11 cellular contexts compared by ENCODE assay signal in the genomic region with DNA sequence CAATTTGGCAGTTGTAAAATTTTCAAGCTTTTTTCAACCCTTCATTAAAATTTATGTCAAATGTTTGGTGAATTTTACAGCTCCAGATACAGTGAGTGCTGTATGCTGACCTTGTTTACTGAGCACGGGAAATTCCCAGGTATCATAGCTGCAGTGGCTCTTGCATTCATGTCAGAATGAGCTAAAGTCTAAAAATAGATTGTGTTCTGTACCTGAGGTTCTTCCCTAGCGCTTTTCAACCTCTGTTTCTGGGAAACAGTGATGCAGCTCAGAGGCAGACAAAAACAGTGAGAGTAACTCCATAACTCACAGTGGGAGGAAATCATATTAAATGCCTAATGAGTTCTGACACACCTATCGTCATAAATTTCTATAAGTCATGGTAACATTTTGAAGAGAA.
DNase-seq lines count a peak whose midpoint lies in the region; ATAC-seq and TF ChIP-seq lines count a peak whose summit lies in the region.
"Had no signal": no experiment of that assay in that cellular context is flagged by ENCODE, and none has a peak within 500 bp of the region (broad histone marks: within the 10 kb centered on the region; RNA-seq: fewer than 3 reads in every experiment).

No MANE protein-coding gene starts in this region.

- TF ChIP-seq CTCF in GM06990 (IDR thresholded peaks at IDR 0.05; ENCODE audit: insufficient read depth, low read length, poor library complexity, severe bottlenecking) (no peak), epithelial cell of esophagus (IDR thresholded peaks at IDR 0.05; ENCODE audit: insufficient read depth, low read depth, low read length, missing control alignments) (no peak)

- no peaks in the 10 kb centered on the region for H3K36me3 ChIP-seq in GM06990 (ENCODE audit: control insufficient read depth, insufficient read depth, low read length)

- DNase-seq in GM06990 (ENCODE audit: extremely low read depth, insufficient read length) (no peak), epithelial cell of esophagus (ENCODE audit: low read depth) (peak; percentile 10), NCI-H1436 (lab: John Stamatoyannopoulos, UW) (no peak), GF-D8 (lab: John Stamatoyannopoulos, UW) (no peak), iPS-NIHi7 (ENCODE audit: extremely low spot score) (no peak)
- DNase-seq: activated CD8-positive, alpha-beta memory T cell treated with anti-CD3 and anti-CD28 coated beads, Interleukin-2, amount 50 U/mL, for 48 hours; NK-92 treated with Interleukin-12 subunit alpha and Interleukin-12 subunit beta, amount 100 ng/mL, for 24 hours; stimulated activated naive CD4-positive, alpha-beta T cell treated with Interleukin-2 at 50 U/mL for 16 hours had no signal

- no peaks in the 10 kb centered on the region for H3K27me3 ChIP-seq in GM06990 (replicated peaks; ENCODE audit: control insufficient read depth, insufficient read depth, low read length)

- H3K4me3 ChIP-seq in GM06990 (replicated peaks; ENCODE audit: low read depth, low read length): peak overlapping the region; percentile 14; the same call in 1 of the 2 replicates
- no peak overlapping the region for H3K4me3 ChIP-seq in epithelial cell of esophagus (ENCODE audit: low read length)

- ATAC-seq in GM19351 (IDR thresholded peaks at IDR 0.05; ENCODE audit: unreplicated experiment): peak; percentile 80
- peak; percentile 86 for ATAC-seq in HG03378 (IDR thresholded peaks at IDR 0.05; ENCODE audit: unreplicated experiment)
- no peak for ATAC-seq in GM18861 (IDR thresholded peaks at IDR 0.05; ENCODE audit: unreplicated experiment)
